ENCODE assay signal across 8 cellular contexts in the genomic region with DNA sequence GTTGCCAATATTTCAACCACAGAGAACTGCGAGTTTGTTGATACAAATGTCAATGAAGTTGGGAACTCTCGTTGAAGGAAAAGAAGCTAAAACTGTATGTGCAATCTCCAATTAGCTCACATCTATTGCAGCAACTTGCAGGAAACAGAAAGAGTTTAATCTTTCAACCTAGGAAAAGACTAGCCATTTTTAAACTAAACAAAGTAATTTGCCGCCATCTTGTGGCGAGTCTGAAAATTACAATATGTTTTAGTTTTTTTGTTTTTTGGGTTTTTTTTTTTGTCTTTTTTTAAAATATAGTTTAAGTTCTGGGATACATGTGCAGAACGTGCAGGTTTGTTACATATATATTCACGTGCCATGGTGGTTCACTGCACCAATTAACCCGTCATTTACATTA.
DNase-seq lines count a peak whose midpoint lies in the region; ATAC-seq and TF ChIP-seq lines count a peak whose summit lies in the region.

No MANE protein-coding gene starts in this region.

- TF ChIP-seq CTCF in Loucy (conservative IDR thresholded peaks at IDR 0.05; ENCODE audit: low read length) (peak; percentile 59), adrenal gland (IDR thresholded peaks at IDR 0.05) (peak; percentile 16 to 64 (median 36)), right lobe of liver (IDR thresholded peaks at IDR 0.05) (peak; percentile 28 to 59 (median 52))

- H3K9ac ChIP-seq in Loucy (ENCODE audit: low read depth, low read length, poor library complexity, severe bottlenecking) = no peak overlapping the region

- TF ChIP-seq POLR2A in adrenal gland (IDR thresholded peaks at IDR 0.05) = no peak
- TF ChIP-seq POLR2A in right lobe of liver (IDR thresholded peaks at IDR 0.05) = no peak

- no peak overlapping the region for H3K4me3 ChIP-seq in Loucy (ENCODE audit: low read length, poor library complexity, severe bottlenecking)
- no peak overlapping the region for H3K4me3 ChIP-seq in adrenal gland
- no peak overlapping the region for H3K4me3 ChIP-seq in right lobe of liver

- no peaks in the 10 kb centered on the region for H3F3A ChIP-seq in Loucy (ENCODE audit: low read depth)

- H3K27me3 ChIP-seq in Loucy (ENCODE audit: insufficient read depth, low read length, poor library complexity, severe bottlenecking) (no peaks in the 10 kb centered on the region), adrenal gland (no peaks in the 10 kb centered on the region), right lobe of liver (no peaks in the 10 kb centered on the region)

- H3K36me3 ChIP-seq in Loucy (ENCODE audit: insufficient read depth, low read length) (no peaks in the 10 kb centered on the region), adrenal gland (replicated peaks in 1 of 2) (no peaks in the 10 kb centered on the region), right lobe of liver (no peaks in the 10 kb centered on the region)

- H3K4me2 ChIP-seq in Loucy (ENCODE audit: low read depth, low read length, poor library complexity, severe bottlenecking) = no peak overlapping the region

- ATAC-seq in right lobe of liver (peak in 2 of 4 donors; percentile 62 to 65), HG02571 (IDR thresholded peaks at IDR 0.05; ENCODE audit: unreplicated experiment) (no peak), GM21619 (IDR thresholded peaks at IDR 0.05; ENCODE audit: unreplicated experiment) (no peak)
- no peak for ATAC-seq in stimulated activated memory B cell treated with anti-CD40 and anti-IgM and Interleukin-4, amounts not matched to agents 10 μg/mL and 1 μg/mL and 100 μg/mL, for 72 hours

- H3K79me2 ChIP-seq in Loucy (ENCODE audit: insufficient read depth, low read length) = no peaks in the 10 kb centered on the region

- DNase-seq in NCI-H2196 (lab: John Stamatoyannopoulos, UW; ENCODE audit: unreplicated experiment) (peak; percentile 39), NCI-H2196 treated with DMSO at 0.1 percent for 48 hours (lab: John Stamatoyannopoulos, UW; ENCODE audit: unreplicated experiment) (no peak), adrenal gland (peak in 1 of 7 donors; percentile 6), right lobe of liver (no peak)

- peak overlapping the region; percentile 25; the same call in 1 of the 2 replicates for H2AFZ ChIP-seq in Loucy (ENCODE audit: low read length)

- no peak overlapping the region for H3K27ac Mint-ChIP-seq in stimulated activated memory B cell treated with anti-CD40 and anti-IgM and Interleukin-4, amounts not matched to agents 10 μg/mL and 1 μg/mL and 100 μg/mL, for 72 hours

- H3K9me3 Mint-ChIP-seq in stimulated activated memory B cell treated with anti-CD40 and anti-IgM and Interleukin-4, amounts not matched to agents 10 μg/mL and 1 μg/mL and 100 μg/mL, for 72 hours = peaks cover 9% of the 10 kb centered on the region

- H3K36me3 Mint-ChIP-seq in stimulated activated memory B cell treated with anti-CD40 and anti-IgM and Interleukin-4, amounts not matched to agents 10 μg/mL and 1 μg/mL and 100 μg/mL, for 72 hours = no peaks in the 10 kb centered on the region

- H3K9me3 ChIP-seq in Loucy (ENCODE audit: insufficient read depth, low read depth, low read length) (no peaks in the 10 kb centered on the region), adrenal gland (replicated peaks in 1 of 3) (no peaks in the 10 kb centered on the region), right lobe of liver (no peaks in the 10 kb centered on the region)

- H3K27ac ChIP-seq in adrenal gland (no peak overlapping the region), right lobe of liver (no peak overlapping the region)

- H3K4me1 ChIP-seq in Loucy (ENCODE audit: insufficient read depth, low read length, poor library complexity, severe bottlenecking) (no peaks in the 10 kb centered on the region), adrenal gland (replicated peaks in 1 of 2) (no peaks in the 10 kb centered on the region), right lobe of liver (no peaks in the 10 kb centered on the region)

- no peaks in the 10 kb centered on the region for H3K9me2 ChIP-seq in Loucy (replicated peaks; ENCODE audit: low read depth, low read length)

- WGBS in adrenal gland, 4 donors = 2 to 4% (median 4%) methylated on average over 7 of the region's 7 CpGs
- WGBS in right lobe of liver (ENCODE audit: insufficient coverage, low coverage, low lambda C conversion rate, missing lambda C conversion rate) = 2% methylated on average over 7 of the region's 7 CpGs

- no peak overlapping the region for H3K4me3 Mint-ChIP-seq in stimulated activated memory B cell treated with anti-CD40 and anti-IgM and Interleukin-4, amounts not matched to agents 10 μg/mL and 1 μg/mL and 100 μg/mL, for 72 hours

- H3K27me3 Mint-ChIP-seq in stimulated activated memory B cell treated with anti-CD40 and anti-IgM and Interleukin-4, amounts not matched to agents 10 μg/mL and 1 μg/mL and 100 μg/mL, for 72 hours = no peaks in the 10 kb centered on the region

- intact Hi-C loops in adrenal gland (cut with DNase I) (no loop called here), right lobe of liver (cut with DNase I) (no loop called here)

- no peaks in the 10 kb centered on the region for H4K20me1 ChIP-seq in Loucy (ENCODE audit: insufficient read depth, low read length, poor library complexity, severe bottlenecking)

- no peaks in the 10 kb centered on the region for H3K4me1 Mint-ChIP-seq in stimulated activated memory B cell treated with anti-CD40 and anti-IgM and Interleukin-4, amounts not matched to agents 10 μg/mL and 1 μg/mL and 100 μg/mL, for 72 hours
